Comparison of ENCODE assay signal across 8 cellular contexts in the genomic region with DNA sequence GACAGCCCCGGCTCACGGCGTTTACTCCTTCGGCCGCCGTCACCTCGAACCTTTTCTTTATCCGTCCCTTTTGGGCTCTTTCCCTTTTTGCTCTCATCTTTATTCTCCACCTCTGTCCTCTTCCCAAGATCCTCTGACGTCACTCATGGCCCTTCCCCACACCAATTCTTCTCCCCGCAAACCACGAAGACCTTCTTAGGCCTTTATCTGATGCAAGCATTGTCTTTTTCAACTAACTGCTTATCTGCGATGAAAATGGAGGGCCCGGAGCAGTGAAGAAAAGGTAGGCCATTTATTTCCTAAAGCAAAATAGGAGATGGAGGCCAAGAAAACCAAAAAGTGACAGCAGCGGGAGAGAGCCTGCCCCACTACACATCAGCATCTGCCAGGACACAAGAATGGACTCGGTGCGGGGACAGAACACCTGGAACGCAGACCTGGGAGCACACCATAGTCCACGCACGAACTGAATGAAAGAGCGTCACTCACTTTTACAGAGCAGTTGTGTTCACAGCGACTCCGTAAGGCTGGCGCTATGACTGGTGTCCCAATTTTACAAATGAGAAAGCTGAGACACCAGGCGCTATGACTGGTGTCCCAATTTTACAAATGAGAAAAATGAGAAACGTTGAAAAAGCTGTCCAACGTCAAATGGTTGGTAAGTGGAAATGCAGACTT. TPM values are rescaled to one million over a fixed set of nuclear protein-coding genes. Genes with fewer than 3 reads are reported as not detected.
DNase-seq lines count a peak whose midpoint lies in the region; ATAC-seq and TF ChIP-seq lines count a peak whose summit lies in the region.

No MANE protein-coding gene starts in this region.

- no peak for TF ChIP-seq CTCF in HFF-Myc (IDR thresholded peaks at IDR 0.05; ENCODE audit: low read depth, low read length, missing control alignments)
- no peak for TF ChIP-seq CTCF in astrocyte of the spinal cord (IDR thresholded peaks at IDR 0.05; ENCODE audit: low read depth, low read length)

- H3K27ac ChIP-seq in skeletal muscle tissue (ENCODE audit: low read depth, low read length): no peak overlapping the region

- DNase-seq in HFF-Myc (ENCODE audit: extremely low read depth, low read depth) (no peak), astrocyte of the spinal cord (ENCODE audit: low read depth, low spot score) (no peak), NCI-H345 (lab: John Stamatoyannopoulos, UW) (no peak), occipital lobe (lab: John Stamatoyannopoulos, UW) (no peak), islet precursor cell (no peak)

- H3K9ac ChIP-seq in skeletal muscle tissue (ENCODE audit: low read depth in 1 of 3, low read length in 3 of 3): no peak overlapping the region

- no peaks in the 10 kb centered on the region for H3K9me3 ChIP-seq in skeletal muscle tissue (ENCODE audit: control insufficient read depth in 3 of 3, low read length in 3 of 3)

- H3K36me3 ChIP-seq in skeletal muscle tissue (ENCODE audit: control insufficient read depth in 3 of 3, insufficient read depth in 3 of 3, low read length in 3 of 3): no peaks in the 10 kb centered on the region

- no peak for ATAC-seq in HG02870 (IDR thresholded peaks at IDR 0.05; ENCODE audit: unreplicated experiment)

- in situ Hi-C loops in astrocyte of the spinal cord (cut with HindIII; ENCODE audit: low sequenced_read_pairs): no loop called here

- H3K4me1 ChIP-seq in skeletal muscle tissue (ENCODE audit: control insufficient read depth in 3 of 3, insufficient read depth in 3 of 3, low read length in 3 of 3): peaks cover 0 to 3% (median 0%) of the 10 kb centered on the region in 3 donors

- H3K4me3 ChIP-seq in HFF-Myc (replicated peaks; ENCODE audit: low read depth, low read length) (peak overlapping the region; percentile 21), astrocyte of the spinal cord (ENCODE audit: low read depth, low read length) (peak overlapping the region; percentile 39), iPS-11a (ENCODE audit: low read depth, low read length) (peak overlapping the region; percentile 71), skeletal muscle tissue (ENCODE audit: low read length in 3 of 3) (peak overlapping the region in 2 of 3 donors; percentile 13 to 30)

- H3K27me3 ChIP-seq in skeletal muscle tissue (ENCODE audit: control insufficient read depth in 3 of 3, insufficient read depth in 3 of 3, low read length in 3 of 3): peaks cover 0 to 10% (median 4%) of the 10 kb centered on the region in 3 donors

RNA-seq across cellular contexts. Expression of a gene that starts 45.3 kb away (rescaled TPM):
- total RNA-seq in skeletal muscle tissue (2.1 TPM), occipital lobe (4.1 TPM)

Comparison
In these comparisons a context has a peak if more than half of its experiments do, and no peak if none do; other contexts are left out.
1. H3K4me3 ChIP-seq: peak in every context shown above with its lines; median percentile 71 in iPS-11a; 39 in astrocyte of the spinal cord; 22 in skeletal muscle tissue; 21 in HFF-Myc.